ENCODE assay signal across 17 cellular contexts in genomic region chr1:157140068-157140588, GRCh38. TPM values are rescaled to one million over a fixed set of nuclear protein-coding genes. Genes with fewer than 3 reads are reported as not detected.
DNase-seq lines count a peak whose midpoint lies in the region; ATAC-seq and TF ChIP-seq lines count a peak whose summit lies in the region.
"Had no signal": no experiment of that assay in that cellular context is flagged by ENCODE, and none has a peak within 500 bp of the region (broad histone marks: within the 10 kb centered on the region; RNA-seq: fewer than 3 reads in every experiment).

No MANE protein-coding gene starts in this region.

- no peaks in the 10 kb centered on the region for H3K27me3 Mint-ChIP-seq in activated naive CD4-positive, alpha-beta T cell treated with anti-CD3 and anti-CD28 coated beads for 36 hours (ENCODE audit: low read depth)
- H3K27me3 Mint-ChIP-seq in WTC11 (ENCODE audit: low read depth) (peaks cover 6% of the 10 kb centered on the region), immature natural killer cell (ENCODE audit: low read depth in 3 of 3) (peaks cover 2 to 17% (median 12%) of the 10 kb centered on the region in 3 donors)
- no peaks in the 10 kb centered on the region for H3K27me3 Mint-ChIP-seq in stimulated activated naive CD8-positive, alpha-beta T cell treated with anti-CD3 and anti-CD28 coated beads, Interleukin-15, amount 100 ng/mL, for 72 hours

- DNase-seq in activated naive CD4-positive, alpha-beta T cell treated with anti-CD3 and anti-CD28 coated beads, Interleukin-2, amount 50 U/mL, for 72 hours (ENCODE audit: low spot score in 2 of 2) = no peak
- DNase-seq in activated naive CD4-positive, alpha-beta T cell treated with anti-CD3 and anti-CD28 coated beads for 36 hours = no peak
- no peak for DNase-seq in WTC11 (ENCODE audit: low spot score)
- DNase-seq in immature natural killer cell = no peak
- peak in 1 of 2 donors; percentile 39 for DNase-seq in stimulated activated naive CD8-positive, alpha-beta T cell treated with anti-CD3 and anti-CD28 coated beads, Interleukin-15, amount 100 ng/mL, for 72 hours
- no peak for DNase-seq in RWPE1 (ENCODE audit: low spot score)
- DNase-seq: activated CD4-positive, CD25-positive, alpha-beta regulatory T cell treated with anti-CD3 and anti-CD28 coated beads, Interleukin-2, amount 50 U/mL, for 72 hours; effector CD4-positive, alpha-beta T cell; NCI-H2029 treated with DMSO at 0.1 percent for 48 hours; NCI-H69; retina; stimulated activated CD8-positive, alpha-beta memory T cell treated with anti-CD3 and anti-CD28 coated beads, Interleukin-4, amount 100 ng/mL, for 48 hours; trophoblast cell had no signal

- peak; percentile 56 to 67 for ATAC-seq in activated naive CD4-positive, alpha-beta T cell treated with anti-CD3 and anti-CD28 coated beads, Interleukin-2, amount 50 U/mL, for 72 hours
- ATAC-seq in WTC11 (peak; percentile 21), HG02623 (IDR thresholded peaks at IDR 0.05; ENCODE audit: unreplicated experiment) (no peak), HG03097 (IDR thresholded peaks at IDR 0.05; ENCODE audit: low FRiP score, unreplicated experiment) (no peak)
- peak; percentile 55 for ATAC-seq in stimulated activated naive CD8-positive, alpha-beta T cell treated with anti-CD3 and anti-CD28 coated beads, Interleukin-15, amount 100 ng/mL, for 72 hours

- CTCF ChIA-PET in activated naive CD4-positive, alpha-beta T cell treated with anti-CD3 and anti-CD28 coated beads for 36 hours (lab: Charles Lee) = interaction anchor here (0.8 to 5.0 kb wide), 4 partner anchors 13 to 50 kb away, joined by 3 to 24 read pairs (median 4); no protein-coding TSS in a partner anchor
- CTCF ChIA-PET in WTC11 (lab: Charles Lee) = interaction anchor here (9.2 to 9.6 kb wide), 2 partner anchors 16 to 50 kb away, joined by 85 to 114 read pairs; no protein-coding TSS in a partner anchor
- CTCF ChIA-PET in RWPE1 (lab: Yijun Ruan, JAX) = interaction anchor here (0.7 kb wide), 2 partner anchors 16 to 199 kb away, joined by 3 to 4 read pairs; no protein-coding TSS in a partner anchor

- intact Hi-C loops in activated naive CD4-positive, alpha-beta T cell treated with anti-CD3 and anti-CD28 coated beads for 36 hours (cut with micrococcal nuclease) = no loop called here

- TF ChIP-seq CTCF in WTC11 (IDR thresholded peaks at IDR 0.05) = no peak
- TF ChIP-seq CTCF in RWPE1 (conservative IDR thresholded peaks at IDR 0.05; ENCODE audit: low read depth) = no peak

- H3K9me3 Mint-ChIP-seq in activated naive CD4-positive, alpha-beta T cell treated with anti-CD3 and anti-CD28 coated beads, Interleukin-2, amount 50 U/mL, for 72 hours = no peaks in the 10 kb centered on the region
- H3K9me3 Mint-ChIP-seq in activated naive CD4-positive, alpha-beta T cell treated with anti-CD3 and anti-CD28 coated beads for 36 hours = no peaks in the 10 kb centered on the region
- H3K9me3 Mint-ChIP-seq in WTC11 (no peaks in the 10 kb centered on the region), immature natural killer cell (no peaks in the 10 kb centered on the region)
- no peaks in the 10 kb centered on the region for H3K9me3 Mint-ChIP-seq in stimulated activated naive CD8-positive, alpha-beta T cell treated with anti-CD3 and anti-CD28 coated beads, Interleukin-15, amount 100 ng/mL, for 72 hours

- peak overlapping the region in 1 of 2 donors; percentile 90 for H3K27ac Mint-ChIP-seq in activated naive CD4-positive, alpha-beta T cell treated with anti-CD3 and anti-CD28 coated beads, Interleukin-2, amount 50 U/mL, for 72 hours
- H3K27ac Mint-ChIP-seq in activated naive CD4-positive, alpha-beta T cell treated with anti-CD3 and anti-CD28 coated beads for 36 hours = no peak overlapping the region
- H3K27ac Mint-ChIP-seq in WTC11 (peak overlapping the region; percentile 62), immature natural killer cell (peak overlapping the region; percentile 97 to 99 (median 98))
- no peak overlapping the region for H3K27ac Mint-ChIP-seq in stimulated activated naive CD8-positive, alpha-beta T cell treated with anti-CD3 and anti-CD28 coated beads, Interleukin-15, amount 100 ng/mL, for 72 hours

- POLR2A ChIA-PET in WTC11 (lab: Charles Lee) = no interaction called here
- POLR2A ChIA-PET in RWPE1 (lab: Yijun Ruan, JAX; ENCODE audit: low non-redundant PET) = no interaction called here

- H3K4me3 Mint-ChIP-seq in activated naive CD4-positive, alpha-beta T cell treated with anti-CD3 and anti-CD28 coated beads for 36 hours = no peak overlapping the region
- peak overlapping the region; percentile 75 for H3K4me3 Mint-ChIP-seq in WTC11
- peak overlapping the region in 2 of 5 donors; percentile 91 to 95 for H3K4me3 Mint-ChIP-seq in immature natural killer cell
- H3K4me3 Mint-ChIP-seq in stimulated activated naive CD8-positive, alpha-beta T cell treated with anti-CD3 and anti-CD28 coated beads, Interleukin-15, amount 100 ng/mL, for 72 hours = no peak overlapping the region

- H3K27ac ChIP-seq in RWPE1 = no peak overlapping the region

- peaks cover 15 to 26% of the 10 kb centered on the region in 2 donors for H3K36me3 Mint-ChIP-seq in activated naive CD4-positive, alpha-beta T cell treated with anti-CD3 and anti-CD28 coated beads, Interleukin-2, amount 50 U/mL, for 72 hours
- peaks cover 7% of the 10 kb centered on the region for H3K36me3 Mint-ChIP-seq in activated naive CD4-positive, alpha-beta T cell treated with anti-CD3 and anti-CD28 coated beads for 36 hours (ENCODE audit: low read depth)
- H3K36me3 Mint-ChIP-seq in WTC11 (peaks cover 9% of the 10 kb centered on the region), immature natural killer cell (peaks cover 5 to 7% (median 5%) of the 10 kb centered on the region in 3 donors)

- peaks cover 39% of the 10 kb centered on the region for H3K4me1 Mint-ChIP-seq in activated naive CD4-positive, alpha-beta T cell treated with anti-CD3 and anti-CD28 coated beads for 36 hours (ENCODE audit: low read depth)
- H3K4me1 Mint-ChIP-seq in WTC11 (peaks cover 56% of the 10 kb centered on the region), immature natural killer cell (peaks cover 36 to 40% of the 10 kb centered on the region in 2 donors)
- peaks cover 49% of the 10 kb centered on the region for H3K4me1 Mint-ChIP-seq in stimulated activated naive CD8-positive, alpha-beta T cell treated with anti-CD3 and anti-CD28 coated beads, Interleukin-15, amount 100 ng/mL, for 72 hours

TF ChIP-seq in WTC11, 78 proteins besides CTCF, POLR2A, EP300 and RAD21:
- TF ChIP-seq, protein P1, sequence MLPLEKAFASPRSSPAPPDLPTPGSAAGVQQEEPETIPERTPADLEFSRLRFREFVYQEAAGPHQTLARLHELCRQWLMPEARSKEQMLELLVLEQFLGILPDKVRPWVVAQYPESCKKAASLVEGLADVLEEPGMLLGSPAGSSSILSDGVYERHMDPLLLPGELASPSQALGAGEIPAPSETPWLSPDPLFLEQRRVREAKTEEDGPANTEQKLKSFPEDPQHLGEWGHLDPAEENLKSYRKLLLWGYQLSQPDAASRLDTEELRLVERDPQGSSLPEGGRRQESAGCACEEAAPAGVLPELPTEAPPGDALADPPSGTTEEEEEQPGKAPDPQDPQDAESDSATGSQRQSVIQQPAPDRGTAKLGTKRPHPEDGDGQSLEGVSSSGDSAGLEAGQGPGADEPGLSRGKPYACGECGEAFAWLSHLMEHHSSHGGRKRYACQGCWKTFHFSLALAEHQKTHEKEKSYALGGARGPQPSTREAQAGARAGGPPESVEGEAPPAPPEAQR (CRISPR knock-in tag; IDR thresholded peaks at IDR 0.05) = no peak
- TF ChIP-seq ETV6 (CRISPR knock-in tag; IDR thresholded peaks at IDR 0.05) = no peak
- no peak for TF ChIP-seq ZNF263 (CRISPR knock-in tag; IDR thresholded peaks at IDR 0.05; ENCODE audit: low read depth)
- no peak for TF ChIP-seq ZBTB21 (CRISPR knock-in tag; IDR thresholded peaks at IDR 0.05; ENCODE audit: borderline replicate concordance)
- no peak for TF ChIP-seq CREM (CRISPR knock-in tag; IDR thresholded peaks at IDR 0.05)
- TF ChIP-seq NFE2L1 (CRISPR knock-in tag; IDR thresholded peaks at IDR 0.05) = no peak
- TF ChIP-seq, protein P2, sequence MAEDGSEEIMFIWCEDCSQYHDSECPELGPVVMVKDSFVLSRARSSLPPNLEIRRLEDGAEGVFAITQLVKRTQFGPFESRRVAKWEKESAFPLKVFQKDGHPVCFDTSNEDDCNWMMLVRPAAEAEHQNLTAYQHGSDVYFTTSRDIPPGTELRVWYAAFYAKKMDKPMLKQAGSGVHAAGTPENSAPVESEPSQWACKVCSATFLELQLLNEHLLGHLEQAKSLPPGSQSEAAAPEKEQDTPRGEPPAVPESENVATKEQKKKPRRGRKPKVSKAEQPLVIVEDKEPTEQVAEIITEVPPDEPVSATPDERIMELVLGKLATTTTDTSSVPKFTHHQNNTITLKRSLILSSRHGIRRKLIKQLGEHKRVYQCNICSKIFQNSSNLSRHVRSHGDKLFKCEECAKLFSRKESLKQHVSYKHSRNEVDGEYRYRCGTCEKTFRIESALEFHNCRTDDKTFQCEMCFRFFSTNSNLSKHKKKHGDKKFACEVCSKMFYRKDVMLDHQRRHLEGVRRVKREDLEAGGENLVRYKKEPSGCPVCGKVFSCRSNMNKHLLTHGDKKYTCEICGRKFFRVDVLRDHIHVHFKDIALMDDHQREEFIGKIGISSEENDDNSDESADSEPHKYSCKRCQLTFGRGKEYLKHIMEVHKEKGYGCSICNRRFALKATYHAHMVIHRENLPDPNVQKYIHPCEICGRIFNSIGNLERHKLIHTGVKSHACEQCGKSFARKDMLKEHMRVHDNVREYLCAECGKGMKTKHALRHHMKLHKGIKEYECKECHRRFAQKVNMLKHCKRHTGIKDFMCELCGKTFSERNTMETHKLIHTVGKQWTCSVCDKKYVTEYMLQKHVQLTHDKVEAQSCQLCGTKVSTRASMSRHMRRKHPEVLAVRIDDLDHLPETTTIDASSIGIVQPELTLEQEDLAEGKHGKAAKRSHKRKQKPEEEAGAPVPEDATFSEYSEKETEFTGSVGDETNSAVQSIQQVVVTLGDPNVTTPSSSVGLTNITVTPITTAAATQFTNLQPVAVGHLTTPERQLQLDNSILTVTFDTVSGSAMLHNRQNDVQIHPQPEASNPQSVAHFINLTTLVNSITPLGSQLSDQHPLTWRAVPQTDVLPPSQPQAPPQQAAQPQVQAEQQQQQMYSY (CRISPR knock-in tag; IDR thresholded peaks at IDR 0.05) = no peak
- no peak for TF ChIP-seq RORB (CRISPR knock-in tag; IDR thresholded peaks at IDR 0.05)
- TF ChIP-seq ZNF232 (CRISPR knock-in tag; IDR thresholded peaks at IDR 0.05) = no peak

RNA-seq across cellular contexts. Expression of gene ETV3, which starts 1.9 kb away (rescaled TPM):
- total RNA-seq in activated naive CD4-positive, alpha-beta T cell treated with anti-CD3 and anti-CD28 coated beads, Interleukin-2, amount 50 U/mL, for 72 hours = 10 to 100 TPM; 27.0 to 49.3 TPM
- total RNA-seq in activated naive CD4-positive, alpha-beta T cell treated with anti-CD3 and anti-CD28 coated beads for 36 hours = 10 to 100 TPM; 23.2 to 23.3 TPM
- 21.3 to 26.0 TPM (median 22.1 TPM) in 3 replicates for total RNA-seq in WTC11 (2021)
- 10 to 100 TPM in 2 of 3 donors, 1 to 10 TPM in 1; 6.6 to 22.0 (median 20.5) TPM for polyA plus RNA-seq in immature natural killer cell

RNA-seq across cellular contexts. Expression of gene ETV3L, which starts 40.5 kb away (rescaled TPM):
- total RNA-seq in activated naive CD4-positive, alpha-beta T cell treated with anti-CD3 and anti-CD28 coated beads, Interleukin-2, amount 50 U/mL, for 72 hours = not detected
- not detected for total RNA-seq in activated naive CD4-positive, alpha-beta T cell treated with anti-CD3 and anti-CD28 coated beads for 36 hours
- total RNA-seq in WTC11 (2021) = 0.13 to 0.30 TPM (median 0.25 TPM) in 3 replicates
- not detected for polyA plus RNA-seq in immature natural killer cell
- total RNA-seq: breast epithelium, H4 had no signal

Comparison
In these comparisons a context has a peak if more than half of its experiments do, and no peak if none do; other contexts are left out.
1. ATAC-seq: peak in activated naive CD4-positive, alpha-beta T cell treated with anti-CD3 and anti-CD28 coated beads, Interleukin-2, amount 50 U/mL, for 72 hours (2 of 2), WTC11 (single experiment) and stimulated activated naive CD8-positive, alpha-beta T cell treated with anti-CD3 and anti-CD28 coated beads, Interleukin-15, amount 100 ng/mL, for 72 hours (single experiment); none in HG02623 (single experiment) and HG03097 (single experiment).
2. H3K27ac Mint-ChIP-seq: peak in WTC11 (single experiment) and immature natural killer cell (6 of 6); none in activated naive CD4-positive, alpha-beta T cell treated with anti-CD3 and anti-CD28 coated beads for 36 hours (single experiment) and stimulated activated naive CD8-positive, alpha-beta T cell treated with anti-CD3 and anti-CD28 coated beads, Interleukin-15, amount 100 ng/mL, for 72 hours (0 of 2).